In genomic region chr6:113551168-113551567, GRCh38 we compare ENCODE assay signal across 34 cellular contexts.
"Had no signal": no experiment of that assay in that cellular context is flagged by ENCODE, and none has a peak within 500 bp of the region (broad histone marks: within the 10 kb centered on the region; RNA-seq: fewer than 3 reads in every experiment).

No MANE protein-coding gene starts in this region.

- H3K4me3 ChIP-seq: MG63 had no signal

- H3K9me3 ChIP-seq: MG63 had no signal

- H3K36me3 ChIP-seq: MG63 had no signal

- H3K4me2 ChIP-seq: KMS-11 had no signal

- H3K9ac ChIP-seq: KMS-11 had no signal

- H3K27ac ChIP-seq: KMS-11 had no signal

- DNase-seq: Karpas-422, Kasumi-1, MG63, MM.1S, MV-4-11, NCI-H1048, NCI-H1092, NCI-H1092 treated with DMSO at 0.1 percent for 48 hours, NCI-H1105, NCI-H1105 treated with DMSO at 0.1 percent for 48 hours, NCI-H1417, NCI-H1417 treated with DMSO at 0.1 percent for 48 hours, NCI-H1436, NCI-H1436 treated with DMSO at 0.1 percent for 48 hours, NCI-H146, NCI-H1694, NCI-H1694 treated with DMSO at 0.1 percent for 48 hours, NCI-H187, NCI-H187 treated with DMSO at 0.1 percent for 48 hours, NCI-H1930, NCI-H2029, NCI-H2029 treated with DMSO at 0.1 percent for 48 hours, NCI-H2081, NCI-H2081 treated with DMSO at 0.1 percent for 48 hours, NCI-H2107, NCI-H2171, NCI-H2171 treated with DMSO at 0.1 percent for 48 hours, NCI-H2227 treated with DMSO at 0.1 percent for 48 hours, NCI-H226, NCI-H345, NCI-H446, NCI-H446 treated with DMSO at 0.1 percent for 48 hours, NCI-H510A had no signal

- H3K27me3 ChIP-seq: MG63 had no signal
